In genomic region chr6:161575508-161576254, GRCh38 we compare ENCODE assay signal across 11 cellular contexts.
"Had no signal": no experiment of that assay in that cellular context is flagged by ENCODE, and none has a peak within 500 bp of the region (broad histone marks: within the 10 kb centered on the region; RNA-seq: fewer than 3 reads in every experiment).

No MANE protein-coding gene starts in this region.

- H3K4me1 ChIP-seq: psoas muscle, transverse colon had no signal

- H3K9me3 ChIP-seq: mucosa of descending colon, psoas muscle, transverse colon had no signal

- DNase-seq: activated CD4-positive, alpha-beta T cell treated with anti-CD3 and anti-CD28 coated beads, Interleukin-2, amount 50 U/mL, for 4 hours; activated effector memory CD4-positive, alpha-beta T cell treated with Interleukin-2 at 50 U/mL for 16 hours; activated T-cell treated with anti-CD3 and anti-CD28 coated beads, Interleukin-2, amount 50 U/mL, for 24 hours; cerebellar nuclear complex; immature natural killer cell; left colon; mucosa of descending colon; psoas muscle; transverse colon had no signal

- H3K27me3 ChIP-seq: transverse colon had no signal

- H3K4me3 ChIP-seq: lung, mucosa of descending colon, psoas muscle, skin epidermis, transverse colon had no signal

- H3K36me3 ChIP-seq: transverse colon had no signal

- H3K27ac ChIP-seq: psoas muscle, skin epidermis, transverse colon had no signal
